2 cellular contexts compared by ENCODE assay signal in genomic region chr1:155970531-155971167, GRCh38.
TF ChIP-seq lines count a peak whose summit lies in the region.

No MANE protein-coding gene starts in this region.

TF ChIP-seq in GM23338, 12 proteins besides CTCF, POLR2A, EP300 and RAD21:
- TF ChIP-seq EZH2phosphoT487 (IDR thresholded peaks at IDR 0.05; ENCODE audit: unreplicated experiment) (no peak), ZNF462 (CRISPR knock-in tag; IDR thresholded peaks at IDR 0.05) (no peak)

TF ChIP-seq in K562, 482 proteins besides CTCF, POLR2A, EP300 and RAD21 (continues in another document):
- TF ChIP-seq ZNF639 (CRISPR knock-in tag; conservative IDR thresholded peaks at IDR 0.05 in 1 of 2, IDR thresholded peaks at IDR 0.05 in 1 of 2), result peak in 1 of 2 experiments; percentile 34; a peak in 1 of 4 replicates
- peak; percentile 90 to 94 for TF ChIP-seq MNT (conservative IDR thresholded peaks at IDR 0.05)
- TF ChIP-seq NUFIP1 (IDR thresholded peaks at IDR 0.05; ENCODE audit: partially characterized antibody), result no peak
- no peak for TF ChIP-seq HSF4 (CRISPR knock-in tag; IDR thresholded peaks at IDR 0.05; ENCODE audit: borderline replicate concordance)
- TF ChIP-seq CLOCK (CRISPR knock-in tag; IDR thresholded peaks at IDR 0.05; ENCODE audit: borderline replicate concordance), result 0 out of 2 replicates have a peak, but pooled peaks have one; percentile 22
- peak; percentile 86 for TF ChIP-seq JUND (IDR thresholded peaks at IDR 0.05; ENCODE audit: borderline replicate concordance, low read depth, low read length)
- TF ChIP-seq JUND (tag; IDR thresholded peaks at IDR 0.05; ENCODE audit: borderline replicate concordance, low read depth, low read length), result peak; percentile 84; the same call in 2 of the 3 replicates
- TF ChIP-seq PHF21A (IDR thresholded peaks at IDR 0.05; ENCODE audit: borderline replicate concordance, low read depth), result peak; percentile 62; the same call in 1 of the 2 replicates
- TF ChIP-seq SMAD4 (CRISPR knock-in tag; conservative IDR thresholded peaks at IDR 0.05), result peak; percentile 64
- TF ChIP-seq XRCC3 (IDR thresholded peaks at IDR 0.05), result no peak
- TF ChIP-seq C11orf30 (IDR thresholded peaks at IDR 0.05; ENCODE audit: low read depth), result no peak
- TF ChIP-seq SMARCA5 (IDR thresholded peaks at IDR 0.05), result peak; percentile 72; the same call in 1 of the 2 replicates
- TF ChIP-seq ATF3 (IDR thresholded peaks at IDR 0.05), result peak; percentile 78
- no peak; the same call in 1 of the 2 replicates for TF ChIP-seq ATF3 (CRISPR knock-in tag; conservative IDR thresholded peaks at IDR 0.05)
- peak in 1 of 2 experiments; percentile 78; a peak in 1 of 4 replicates for TF ChIP-seq SIN3A (IDR thresholded peaks at IDR 0.05; ENCODE audit: borderline replicate concordance in 2 of 2, control insufficient read depth in 1 of 2, low read depth in 2 of 2, low read length in 2 of 2)
- TF ChIP-seq RUNX1 (IDR thresholded peaks at IDR 0.05; ENCODE audit: low read depth), result peak; percentile 46; the same call in 1 of the 2 replicates
- TF ChIP-seq TAF7 (tag; IDR thresholded peaks at IDR 0.05), result no peak
- peak; percentile 55 to 80 for TF ChIP-seq E2F6 (IDR thresholded peaks at IDR 0.05; ENCODE audit: borderline replicate concordance in 1 of 2, extremely low read depth in 1 of 2, insufficient read depth in 1 of 2, insufficient read length in 1 of 2, low read depth in 1 of 2, low read length in 1 of 2, poor library complexity in 1 of 2, severe bottlenecking in 1 of 2)
- TF ChIP-seq DACH1 (IDR thresholded peaks at IDR 0.05; ENCODE audit: partially characterized antibody), result peak; percentile 64
- no peak for TF ChIP-seq TAF1 (IDR thresholded peaks at IDR 0.05; ENCODE audit: control insufficient read depth, extremely low read depth, insufficient read depth, low read length, severe bottlenecking)
- peak in 1 of 2 experiments; percentile 73; a peak in 1 of 4 replicates for TF ChIP-seq UBTF (IDR thresholded peaks at IDR 0.05; ENCODE audit: borderline replicate concordance in 1 of 2, low read depth in 2 of 2, low read length in 2 of 2)
- TF ChIP-seq POLR2G (IDR thresholded peaks at IDR 0.05; ENCODE audit: low read depth, low read length), result peak; percentile 43; the same call in 1 of the 2 replicates
- TF ChIP-seq MAX (CRISPR knock-in tag; IDR thresholded peaks at IDR 0.05), result peak; percentile 95
- TF ChIP-seq NKRF (IDR thresholded peaks at IDR 0.05; ENCODE audit: borderline replicate concordance), result peak; percentile 77; the same call in 1 of the 2 replicates
- no peak for TF ChIP-seq TBL1XR1 (IDR thresholded peaks at IDR 0.05; ENCODE audit: low read length in 2 of 2)
- no peak for TF ChIP-seq BRCA1 (IDR thresholded peaks at IDR 0.05)
- TF ChIP-seq BRCA1 (CRISPR knock-in tag; IDR thresholded peaks at IDR 0.05), result no peak
- TF ChIP-seq ZNF263 (CRISPR knock-in tag; IDR thresholded peaks at IDR 0.05; ENCODE audit: borderline replicate concordance), result peak; percentile 95
- no peak for TF ChIP-seq ZNF324 (CRISPR knock-in tag; IDR thresholded peaks at IDR 0.05)
- no peak for TF ChIP-seq CHD4 (IDR thresholded peaks at IDR 0.05; ENCODE audit: insufficient read depth, insufficient replicate concordance, low read depth, low read length, poor library complexity, severe bottlenecking)
- no peak for TF ChIP-seq ZNF277 (CRISPR knock-in tag; IDR thresholded peaks at IDR 0.05; ENCODE audit: borderline replicate concordance)
- no peak for TF ChIP-seq MAFF (IDR thresholded peaks at IDR 0.05; ENCODE audit: low read length)
- TF ChIP-seq POLR2AphosphoS2 (IDR thresholded peaks at IDR 0.05; ENCODE audit: low read length), result no peak
- 0 out of 2 replicates have a peak, but pooled peaks have one; percentile 9 for TF ChIP-seq NFIC (IDR thresholded peaks at IDR 0.05)
- TF ChIP-seq U2AF2 (optimal IDR thresholded peaks at IDR 0.05; ENCODE audit: low read depth, low read length), result no peak
- TF ChIP-seq PML (IDR thresholded peaks at IDR 0.05; ENCODE audit: low read length), result no peak
- no peak for TF ChIP-seq ZNF511 (CRISPR knock-in tag; IDR thresholded peaks at IDR 0.05)
- TF ChIP-seq ATF1 (CRISPR knock-in tag; IDR thresholded peaks at IDR 0.05), result no peak
- no peak for TF ChIP-seq ATF1 (tag; IDR thresholded peaks at IDR 0.05)
- peak; percentile 50 to 59 for TF ChIP-seq NRF1 (conservative IDR thresholded peaks at IDR 0.05 in 1 of 2, IDR thresholded peaks at IDR 0.05 in 1 of 2)
- TF ChIP-seq ZNF79 (CRISPR knock-in tag; IDR thresholded peaks at IDR 0.05; ENCODE audit: low read depth), result no peak; the same call in 1 of the 2 replicates
- TF ChIP-seq NFE2 (IDR thresholded peaks at IDR 0.05; ENCODE audit: low read depth), result peak; percentile 39; the same call in 1 of the 2 replicates
- TF ChIP-seq THRB (CRISPR knock-in tag; conservative IDR thresholded peaks at IDR 0.05), result peak; percentile 25; the same call in 1 of the 2 replicates
- no peak for TF ChIP-seq SMC3 (conservative IDR thresholded peaks at IDR 0.05; ENCODE audit: insufficient read depth, low read depth, low read length)
- peak; percentile 89 for TF ChIP-seq EP400 (IDR thresholded peaks at IDR 0.05)
- TF ChIP-seq ESRRA (IDR thresholded peaks at IDR 0.05; ENCODE audit: borderline replicate concordance, low read depth), result no peak
